Comparison of ENCODE assay signal across 19 cellular contexts in the genomic region with DNA sequence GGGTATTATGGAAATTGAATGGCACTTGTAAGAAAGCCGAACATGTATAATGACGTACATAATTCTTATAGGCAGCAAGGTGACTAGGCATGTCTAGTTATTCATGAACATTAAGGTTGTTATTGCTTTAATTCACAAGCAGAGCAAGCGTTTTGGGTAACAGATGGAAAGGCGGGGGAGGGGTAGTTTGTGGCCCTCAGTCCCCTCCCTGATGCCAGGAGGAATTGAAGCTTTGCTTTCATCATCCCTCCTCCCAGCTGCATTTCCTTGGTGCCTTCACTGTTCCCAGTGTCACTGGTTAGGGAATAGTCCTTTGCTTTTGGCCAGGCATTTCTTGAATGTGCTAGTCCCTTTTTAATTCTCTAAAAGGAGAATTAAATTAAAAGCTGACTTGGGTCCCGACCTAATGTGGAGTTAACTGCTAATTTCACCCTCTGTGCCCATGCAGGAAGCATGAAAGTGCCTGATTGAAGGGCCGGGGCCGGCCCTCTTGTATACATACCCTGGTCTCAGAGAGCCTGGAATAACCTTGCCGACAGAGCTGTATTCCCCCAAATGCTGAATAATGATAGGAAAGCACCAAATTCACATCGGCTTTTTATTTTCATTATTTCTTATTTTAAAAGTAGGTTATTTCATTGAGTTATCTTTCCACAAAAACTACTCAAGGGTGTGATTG. TPM values are rescaled to one million over a fixed set of nuclear protein-coding genes. Genes with fewer than 3 reads are reported as not detected.
A peak's percentile ranks its signal among the peaks of the same experiment; 100 is the strongest.
DNase-seq lines count a peak whose midpoint lies in the region; FAIRE-seq and TF ChIP-seq lines count a peak whose summit lies in the region.
"Had no signal": no experiment of that assay in that cellular context is flagged by ENCODE, and none has a peak within 500 bp of the region (broad histone marks: within the 10 kb centered on the region; RNA-seq: fewer than 3 reads in every experiment).

No MANE protein-coding gene starts in this region.

- H3K9me3 Mint-ChIP-seq in glutamatergic neuron (ENCODE audit: unreplicated experiment) (no peaks in the 10 kb centered on the region), progenitor cell of endocrine pancreas (ENCODE audit: low read depth) (no peaks in the 10 kb centered on the region)
- H3K9me3 Mint-ChIP-seq: H9 had no signal

- peak overlapping the region; percentile 44 for H3K27ac Mint-ChIP-seq in glutamatergic neuron (ENCODE audit: unreplicated experiment)
- no peak overlapping the region for H3K27ac Mint-ChIP-seq in progenitor cell of endocrine pancreas
- H3K27ac Mint-ChIP-seq: CD8-positive, alpha-beta T cell; HFFc6 had no signal

- H3K4me1 Mint-ChIP-seq in glutamatergic neuron (ENCODE audit: low read depth, unreplicated experiment) (peaks cover 32% of the 10 kb centered on the region), progenitor cell of endocrine pancreas (ENCODE audit: low read depth) (no peaks in the 10 kb centered on the region)
- H3K4me1 Mint-ChIP-seq: IgD-negative memory B cell had no signal

- DNase-seq in DMS 273 treated with DMSO at 0.1 percent for 48 hours (lab: John Stamatoyannopoulos, UW) (peak; percentile 86), NCI-H1694 treated with DMSO at 0.1 percent for 48 hours (lab: John Stamatoyannopoulos, UW) (peak; percentile 14), SK-N-MC (ENCODE audit: low read depth, low spot score) (no peak), glutamatergic neuron (no peak), GM12892 (ENCODE audit: insufficient read length) (no peak), activated gamma-delta T cell (lab: John Stamatoyannopoulos, UW) (no peak), progenitor cell of endocrine pancreas (ENCODE audit: low spot score, unreplicated experiment) (no peak)
- DNase-seq: CD8-positive, alpha-beta T cell; GDM1; H9; HFFc6; MV-4-11; NCI-H1105 treated with DMSO at 0.1 percent for 48 hours; NCI-H2081 treated with DMSO at 0.1 percent for 48 hours; NCI-H446 treated with DMSO at 0.1 percent for 48 hours; Peyer's patch had no signal

- H3K27ac ChIP-seq in SK-N-MC, result peak overlapping the region; percentile 76
- H3K27ac ChIP-seq: BLaER1 treated with 17β-estradiol and CSF1 and Interleukin-3, amounts not matched to agents 10 nM and 100 nM; Peyer's patch; SJSA1 had no signal

- peak overlapping the region; percentile 38 for H3K9ac ChIP-seq in SK-N-MC (ENCODE audit: insufficient read length)
- H3K9ac ChIP-seq: BLaER1 treated with 17β-estradiol and CSF1 and Interleukin-3, amounts not matched to agents 10 nM and 100 nM had no signal

- no peaks in the 10 kb centered on the region for H3K36me3 ChIP-seq in SK-N-MC (ENCODE audit: insufficient read depth, low read length)
- H3K36me3 ChIP-seq: BLaER1 treated with 17β-estradiol and CSF1 and Interleukin-3, amounts not matched to agents 10 nM and 100 nM; Peyer's patch; SJSA1 had no signal

- FAIRE-seq in GM12892 (lab: Jason Lieb, UNC), result no peak

- no peaks in the 10 kb centered on the region for H3K9me3 ChIP-seq in SK-N-MC (ENCODE audit: low read depth, low read length)
- H3K9me3 ChIP-seq: BLaER1 treated with 17β-estradiol and CSF1 and Interleukin-3, amounts not matched to agents 10 nM and 100 nM; Peyer's patch; SJSA1 had no signal

- H3K4me3 ChIP-seq in SK-N-MC, result no peak overlapping the region
- H3K4me3 ChIP-seq: BLaER1 treated with 17β-estradiol and CSF1 and Interleukin-3, amounts not matched to agents 10 nM and 100 nM; Peyer's patch; SJSA1 had no signal

- H3K4me3 Mint-ChIP-seq in glutamatergic neuron (ENCODE audit: unreplicated experiment) (no peak overlapping the region), progenitor cell of endocrine pancreas (ENCODE audit: low read depth) (no peak overlapping the region)
- H3K4me3 Mint-ChIP-seq: CD8-positive, alpha-beta T cell; H9; HFFc6; IgD-negative memory B cell had no signal

- H3K36me3 Mint-ChIP-seq in glutamatergic neuron (ENCODE audit: unreplicated experiment) (no peaks in the 10 kb centered on the region), progenitor cell of endocrine pancreas (ENCODE audit: insufficient read depth) (no peaks in the 10 kb centered on the region)
- H3K36me3 Mint-ChIP-seq: CD8-positive, alpha-beta T cell; IgD-negative memory B cell had no signal

- H3K27me3 Mint-ChIP-seq in glutamatergic neuron (ENCODE audit: unreplicated experiment), result peaks cover 2% of the 10 kb centered on the region
- peaks cover 10% of the 10 kb centered on the region for H3K27me3 Mint-ChIP-seq in progenitor cell of endocrine pancreas
- H3K27me3 Mint-ChIP-seq: IgD-negative memory B cell had no signal

- no peak for TF ChIP-seq POLR2A in GM12892 (IDR thresholded peaks at IDR 0.05; ENCODE audit: low read depth, low read length)

- no peak for TF ChIP-seq CTCF in glutamatergic neuron (IDR thresholded peaks at IDR 0.05; ENCODE audit: partially characterized antibody, unreplicated experiment)
- TF ChIP-seq CTCF in progenitor cell of endocrine pancreas (IDR thresholded peaks at IDR 0.05; ENCODE audit: unreplicated experiment), result no peak

RNA-seq across cellular contexts. Expression of gene RYR2, which starts 42.6 kb away (rescaled TPM):
- total RNA-seq in glutamatergic neuron (ENCODE audit: unreplicated experiment) (47.0 TPM), progenitor cell of endocrine pancreas (0.19 and 0.33 TPM in 2 replicates)
- polyA plus RNA-seq in GM12892 (2012; ENCODE audit: missing spikeins), result not detected
- total RNA-seq: CD8-positive, alpha-beta T cell; SJSA1 had no signal
- polyA plus RNA-seq: IgD-negative memory B cell had no signal

Comparison
In these comparisons a context has a peak if more than half of its experiments do, and no peak if none do; other contexts are left out.
1. DNase-seq: peak in DMS 273 treated with DMSO at 0.1 percent for 48 hours (single experiment) and NCI-H1694 treated with DMSO at 0.1 percent for 48 hours (single experiment); none in SK-N-MC (single experiment), glutamatergic neuron (single experiment), GM12892 (single experiment), activated gamma-delta T cell (single experiment) and progenitor cell of endocrine pancreas (single experiment).
2. RNA of gene RYR2, which starts 42.6 kb away (total RNA-seq): 47.0 TPM in glutamatergic neuron (single experiment); 0.19 to 0.33 TPM in progenitor cell of endocrine pancreas; every median in the first group is over 10 times any median in the second.